8 cellular contexts compared by ENCODE assay signal in genomic region chr19:55447421-55448174, GRCh38. TPM values are rescaled to one million over a fixed set of nuclear protein-coding genes. Genes with fewer than 3 reads are reported as not detected.
DNase-seq lines count a peak whose midpoint lies in the region; ATAC-seq and TF ChIP-seq lines count a peak whose summit lies in the region.

No MANE protein-coding gene starts in this region.

- DNase-seq in COLO668 (lab: John Stamatoyannopoulos, UW; ENCODE audit: unreplicated experiment): peak; percentile 42
- DNase-seq in T-helper 17 cell: no peak
- no peak for DNase-seq in activated T-helper 2 cell treated with anti-CD3 and anti-CD28 coated beads, Interferon-gamma antibody, Interleukin-2, Interleukin-4, amounts not matched to agents 10 μg/mL and 5 μg/mL and 100 μg/mL, durations not matched to agents 14 hours and 24 hours and 36 hours (ENCODE audit: low spot score)

- intact Hi-C loops in activated T-helper 2 cell treated with anti-CD3 and anti-CD28 coated beads, Interferon-gamma antibody, Interleukin-2, Interleukin-4, amounts not matched to agents 10 μg/mL and 5 μg/mL and 100 μg/mL, durations not matched to agents 14 hours and 24 hours and 36 hours (cut with micrococcal nuclease): no loop called here

- peak; percentile 45; the same call in 1 of the 2 replicates for TF ChIP-seq EP300 in Ishikawa (IDR thresholded peaks at IDR 0.05; ENCODE audit: borderline replicate concordance)

- peak; percentile 30 for ATAC-seq in T-helper 17 cell
- no peak for ATAC-seq in HG03354 (IDR thresholded peaks at IDR 0.05; ENCODE audit: poor library complexity, severe bottlenecking, unreplicated experiment)
- ATAC-seq in GM21526 (IDR thresholded peaks at IDR 0.05; ENCODE audit: low FRiP score, unreplicated experiment): no peak
- ATAC-seq in GM19455 (IDR thresholded peaks at IDR 0.05; ENCODE audit: unreplicated experiment): no peak

- peaks cover 4% of the 10 kb centered on the region for H3K36me3 Mint-ChIP-seq in T-helper 17 cell (ENCODE audit: low read depth)
- no peaks in the 10 kb centered on the region for H3K36me3 Mint-ChIP-seq in activated T-helper 2 cell treated with anti-CD3 and anti-CD28 coated beads, Interferon-gamma antibody, Interleukin-2, Interleukin-4, amounts not matched to agents 10 μg/mL and 5 μg/mL and 100 μg/mL, durations not matched to agents 14 hours and 24 hours and 36 hours (ENCODE audit: low read depth)

- no peak overlapping the region for H3K4me3 Mint-ChIP-seq in T-helper 17 cell
- H3K4me3 Mint-ChIP-seq in activated T-helper 2 cell treated with anti-CD3 and anti-CD28 coated beads, Interferon-gamma antibody, Interleukin-2, Interleukin-4, amounts not matched to agents 10 μg/mL and 5 μg/mL and 100 μg/mL, durations not matched to agents 14 hours and 24 hours and 36 hours (ENCODE audit: low read depth): no peak overlapping the region

- H3K4me1 Mint-ChIP-seq in T-helper 17 cell: peaks cover 16% of the 10 kb centered on the region
- no peaks in the 10 kb centered on the region for H3K4me1 Mint-ChIP-seq in activated T-helper 2 cell treated with anti-CD3 and anti-CD28 coated beads, Interferon-gamma antibody, Interleukin-2, Interleukin-4, amounts not matched to agents 10 μg/mL and 5 μg/mL and 100 μg/mL, durations not matched to agents 14 hours and 24 hours and 36 hours (ENCODE audit: low read depth)

- peak overlapping the region; percentile 54 for H3K27ac ChIP-seq in layer of hippocampus (ENCODE audit: low read depth, low read length)

- no peaks in the 10 kb centered on the region for H3K9me3 ChIP-seq in T-helper 17 cell (ENCODE audit: control insufficient read depth, low read length, poor library complexity, severe bottlenecking)

- no peaks in the 10 kb centered on the region for H3K9me3 Mint-ChIP-seq in activated T-helper 2 cell treated with anti-CD3 and anti-CD28 coated beads, Interferon-gamma antibody, Interleukin-2, Interleukin-4, amounts not matched to agents 10 μg/mL and 5 μg/mL and 100 μg/mL, durations not matched to agents 14 hours and 24 hours and 36 hours

- H3K27ac Mint-ChIP-seq in T-helper 17 cell: no peak overlapping the region
- H3K27ac Mint-ChIP-seq in activated T-helper 2 cell treated with anti-CD3 and anti-CD28 coated beads, Interferon-gamma antibody, Interleukin-2, Interleukin-4, amounts not matched to agents 10 μg/mL and 5 μg/mL and 100 μg/mL, durations not matched to agents 14 hours and 24 hours and 36 hours: no peak overlapping the region

- no peak for TF ChIP-seq RAD21 in Ishikawa (IDR thresholded peaks at IDR 0.05; ENCODE audit: low read depth)

- H3K27me3 ChIP-seq in layer of hippocampus (ENCODE audit: control insufficient read depth, insufficient read depth, low read length): peaks cover 4% of the 10 kb centered on the region

- peaks cover 24% of the 10 kb centered on the region for H3K27me3 Mint-ChIP-seq in T-helper 17 cell
- peaks cover 38% of the 10 kb centered on the region for H3K27me3 Mint-ChIP-seq in activated T-helper 2 cell treated with anti-CD3 and anti-CD28 coated beads, Interferon-gamma antibody, Interleukin-2, Interleukin-4, amounts not matched to agents 10 μg/mL and 5 μg/mL and 100 μg/mL, durations not matched to agents 14 hours and 24 hours and 36 hours (ENCODE audit: low read depth)

TF ChIP-seq in Ishikawa, 13 proteins besides CTCF, POLR2A, EP300 and RAD21:
- TF ChIP-seq TCF12 (IDR thresholded peaks at IDR 0.05; ENCODE audit: low read depth): peak; percentile 33; the same call in 1 of the 2 replicates
- TF ChIP-seq, protein P1, sequence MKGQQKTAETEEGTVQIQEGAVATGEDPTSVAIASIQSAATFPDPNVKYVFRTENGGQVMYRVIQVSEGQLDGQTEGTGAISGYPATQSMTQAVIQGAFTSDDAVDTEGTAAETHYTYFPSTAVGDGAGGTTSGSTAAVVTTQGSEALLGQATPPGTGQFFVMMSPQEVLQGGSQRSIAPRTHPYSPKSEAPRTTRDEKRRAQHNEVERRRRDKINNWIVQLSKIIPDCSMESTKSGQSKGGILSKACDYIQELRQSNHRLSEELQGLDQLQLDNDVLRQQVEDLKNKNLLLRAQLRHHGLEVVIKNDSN (IDR thresholded peaks at IDR 0.05): peak; percentile 64
- TF ChIP-seq TAF1 (IDR thresholded peaks at IDR 0.05; ENCODE audit: low read depth): no peak
- no peak for TF ChIP-seq EGR1 (IDR thresholded peaks at IDR 0.05)
- TF ChIP-seq REST (IDR thresholded peaks at IDR 0.05; ENCODE audit: low read depth): no peak
- TF ChIP-seq TEAD4 (IDR thresholded peaks at IDR 0.05): peak; percentile 52; the same call in 1 of the 2 replicates
- TF ChIP-seq ZBTB7A (IDR thresholded peaks at IDR 0.05; ENCODE audit: low read depth): no peak
- TF ChIP-seq CEBPB (IDR thresholded peaks at IDR 0.05): peak; percentile 38; the same call in 1 of the 2 replicates
- TF ChIP-seq YY1 (IDR thresholded peaks at IDR 0.05; ENCODE audit: low read depth): 0 out of 2 replicates have a peak, but pooled peaks have one; percentile 17
- peak; percentile 95 for TF ChIP-seq NFIC (IDR thresholded peaks at IDR 0.05)
- TF ChIP-seq MAX (IDR thresholded peaks at IDR 0.05): peak; percentile 83

RNA-seq across cellular contexts. Expression of gene SHISA7, which starts 4.5 kb away (rescaled TPM):
- total RNA-seq in T-helper 17 cell: not detected
- not detected in 2 replicates for total RNA-seq in activated T-helper 2 cell treated with anti-CD3 and anti-CD28 coated beads, Interferon-gamma antibody, Interleukin-2, Interleukin-4, amounts not matched to agents 10 μg/mL and 5 μg/mL and 100 μg/mL, durations not matched to agents 14 hours and 24 hours and 36 hours

RNA-seq across cellular contexts. Expression of gene ISOC2, which starts 13.8 kb away (rescaled TPM):
- 1 to 10 TPM; 6.5 to 7.2 TPM for total RNA-seq in T-helper 17 cell
- total RNA-seq in activated T-helper 2 cell treated with anti-CD3 and anti-CD28 coated beads, Interferon-gamma antibody, Interleukin-2, Interleukin-4, amounts not matched to agents 10 μg/mL and 5 μg/mL and 100 μg/mL, durations not matched to agents 14 hours and 24 hours and 36 hours: 30.4 and 34.8 TPM in 2 replicates

RNA-seq across cellular contexts. Expression of gene C19orf85, which starts 17.0 kb away (rescaled TPM):
- not detected for total RNA-seq in T-helper 17 cell
- not detected in 2 replicates for total RNA-seq in activated T-helper 2 cell treated with anti-CD3 and anti-CD28 coated beads, Interferon-gamma antibody, Interleukin-2, Interleukin-4, amounts not matched to agents 10 μg/mL and 5 μg/mL and 100 μg/mL, durations not matched to agents 14 hours and 24 hours and 36 hours

RNA-seq across cellular contexts. Expression of gene ZNF628, which starts 28.8 kb away (rescaled TPM):
- 10 to 100 TPM; 19.4 to 25.5 TPM for total RNA-seq in T-helper 17 cell
- 8.6 and 9.5 TPM in 2 replicates for total RNA-seq in activated T-helper 2 cell treated with anti-CD3 and anti-CD28 coated beads, Interferon-gamma antibody, Interleukin-2, Interleukin-4, amounts not matched to agents 10 μg/mL and 5 μg/mL and 100 μg/mL, durations not matched to agents 14 hours and 24 hours and 36 hours

RNA-seq across cellular contexts. Expression of gene NAT14, which starts 37.4 kb away (rescaled TPM):
- 10 to 100 TPM in 1 of 2 donors, 1 to 10 TPM in 1; 9.1 to 11.9 TPM for total RNA-seq in T-helper 17 cell
- total RNA-seq in activated T-helper 2 cell treated with anti-CD3 and anti-CD28 coated beads, Interferon-gamma antibody, Interleukin-2, Interleukin-4, amounts not matched to agents 10 μg/mL and 5 μg/mL and 100 μg/mL, durations not matched to agents 14 hours and 24 hours and 36 hours: 20.0 and 20.2 TPM in 2 replicates
